Comparison of ENCODE assay signal across 1 cellular context in the genomic region with DNA sequence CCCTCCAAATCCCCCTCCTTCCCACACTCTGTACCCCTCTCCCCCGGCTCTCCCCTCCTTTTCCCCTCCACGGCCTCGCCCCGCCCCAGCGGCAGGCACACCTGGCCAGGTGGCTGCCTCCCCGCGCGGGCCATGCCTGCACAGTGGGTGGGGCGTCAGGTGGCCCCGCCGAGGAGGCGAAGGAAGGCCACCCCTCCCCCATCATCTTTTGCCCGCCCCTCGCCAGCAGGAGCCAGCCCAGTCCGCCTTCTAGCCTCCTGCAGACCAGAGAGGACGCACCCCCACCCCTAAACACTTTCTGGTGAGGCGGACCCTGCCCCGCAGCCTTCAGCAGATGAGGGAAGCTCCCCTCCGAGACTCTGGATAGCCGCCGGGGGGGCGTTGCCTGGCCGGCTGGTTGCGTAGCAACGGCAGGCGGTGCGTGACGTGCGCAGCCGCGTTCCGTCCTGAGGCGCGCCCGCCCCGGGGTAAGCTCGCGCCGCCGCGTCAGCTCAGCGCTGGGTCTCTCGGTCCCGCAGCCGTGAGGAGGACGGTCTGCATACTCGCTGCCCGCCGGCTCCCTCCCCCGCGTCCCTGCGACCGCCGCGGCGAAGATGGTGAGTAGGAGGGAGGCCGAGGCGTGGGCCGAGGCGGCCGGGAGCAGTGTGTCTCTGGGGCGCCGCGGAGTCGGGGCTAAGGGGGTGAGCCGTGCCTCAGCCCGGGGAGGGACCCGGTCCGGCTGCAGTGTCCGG.
A peak's percentile ranks its signal among the peaks of the same experiment; 100 is the strongest.
TF ChIP-seq lines count a peak whose summit lies in the region.

DSTN (plus strand) TSS at position 460 of the 731 bp plus-strand sequence; CDS start at position 594, 134 bp downstream.

TF ChIP-seq in HepG2, 621 proteins besides CTCF, POLR2A, EP300 and RAD21 (continued from another document and continues in another):
- no peak for TF ChIP-seq DPF2 (CRISPR knock-in tag; IDR thresholded peaks at IDR 0.05; ENCODE audit: borderline replicate concordance, low read depth)
- no peak for TF ChIP-seq CERS6 (CRISPR knock-in tag; IDR thresholded peaks at IDR 0.05)
- TF ChIP-seq, protein P1, sequence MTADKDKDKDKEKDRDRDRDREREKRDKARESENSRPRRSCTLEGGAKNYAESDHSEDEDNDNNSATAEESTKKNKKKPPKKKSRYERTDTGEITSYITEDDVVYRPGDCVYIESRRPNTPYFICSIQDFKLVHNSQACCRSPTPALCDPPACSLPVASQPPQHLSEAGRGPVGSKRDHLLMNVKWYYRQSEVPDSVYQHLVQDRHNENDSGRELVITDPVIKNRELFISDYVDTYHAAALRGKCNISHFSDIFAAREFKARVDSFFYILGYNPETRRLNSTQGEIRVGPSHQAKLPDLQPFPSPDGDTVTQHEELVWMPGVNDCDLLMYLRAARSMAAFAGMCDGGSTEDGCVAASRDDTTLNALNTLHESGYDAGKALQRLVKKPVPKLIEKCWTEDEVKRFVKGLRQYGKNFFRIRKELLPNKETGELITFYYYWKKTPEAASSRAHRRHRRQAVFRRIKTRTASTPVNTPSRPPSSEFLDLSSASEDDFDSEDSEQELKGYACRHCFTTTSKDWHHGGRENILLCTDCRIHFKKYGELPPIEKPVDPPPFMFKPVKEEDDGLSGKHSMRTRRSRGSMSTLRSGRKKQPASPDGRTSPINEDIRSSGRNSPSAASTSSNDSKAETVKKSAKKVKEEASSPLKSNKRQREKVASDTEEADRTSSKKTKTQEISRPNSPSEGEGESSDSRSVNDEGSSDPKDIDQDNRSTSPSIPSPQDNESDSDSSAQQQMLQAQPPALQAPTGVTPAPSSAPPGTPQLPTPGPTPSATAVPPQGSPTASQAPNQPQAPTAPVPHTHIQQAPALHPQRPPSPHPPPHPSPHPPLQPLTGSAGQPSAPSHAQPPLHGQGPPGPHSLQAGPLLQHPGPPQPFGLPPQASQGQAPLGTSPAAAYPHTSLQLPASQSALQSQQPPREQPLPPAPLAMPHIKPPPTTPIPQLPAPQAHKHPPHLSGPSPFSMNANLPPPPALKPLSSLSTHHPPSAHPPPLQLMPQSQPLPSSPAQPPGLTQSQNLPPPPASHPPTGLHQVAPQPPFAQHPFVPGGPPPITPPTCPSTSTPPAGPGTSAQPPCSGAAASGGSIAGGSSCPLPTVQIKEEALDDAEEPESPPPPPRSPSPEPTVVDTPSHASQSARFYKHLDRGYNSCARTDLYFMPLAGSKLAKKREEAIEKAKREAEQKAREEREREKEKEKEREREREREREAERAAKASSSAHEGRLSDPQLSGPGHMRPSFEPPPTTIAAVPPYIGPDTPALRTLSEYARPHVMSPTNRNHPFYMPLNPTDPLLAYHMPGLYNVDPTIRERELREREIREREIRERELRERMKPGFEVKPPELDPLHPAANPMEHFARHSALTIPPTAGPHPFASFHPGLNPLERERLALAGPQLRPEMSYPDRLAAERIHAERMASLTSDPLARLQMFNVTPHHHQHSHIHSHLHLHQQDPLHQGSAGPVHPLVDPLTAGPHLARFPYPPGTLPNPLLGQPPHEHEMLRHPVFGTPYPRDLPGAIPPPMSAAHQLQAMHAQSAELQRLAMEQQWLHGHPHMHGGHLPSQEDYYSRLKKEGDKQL (CRISPR knock-in tag; IDR thresholded peaks at IDR 0.05; ENCODE audit: low read depth), result no peak; the same call in 1 of the 2 replicates
- TF ChIP-seq TCF12 (IDR thresholded peaks at IDR 0.05), result no peak
- TF ChIP-seq TCF12 (CRISPR knock-in tag; IDR thresholded peaks at IDR 0.05), result no peak; the same call in 1 of the 2 replicates
- TF ChIP-seq TIGD3 (CRISPR knock-in tag; IDR thresholded peaks at IDR 0.05; ENCODE audit: borderline replicate concordance), result 0 out of 2 replicates have a peak, but pooled peaks have one; percentile 59
- no peak; the same call in 1 of the 2 replicates for TF ChIP-seq THAP11 (CRISPR knock-in tag; IDR thresholded peaks at IDR 0.05)
- TF ChIP-seq ZNF598 (CRISPR knock-in tag; IDR thresholded peaks at IDR 0.05; ENCODE audit: borderline replicate concordance), result peak; percentile 77; the same call in 1 of the 2 replicates
- peak; percentile 56 to 93; a peak in 2 of 4 replicates for TF ChIP-seq KLF16 (CRISPR knock-in tag; IDR thresholded peaks at IDR 0.05)
- peak; percentile 95; the same call in 1 of the 2 replicates for TF ChIP-seq ZNF225 (CRISPR knock-in tag; IDR thresholded peaks at IDR 0.05)
- peak; percentile 68 for TF ChIP-seq ZNF205 (CRISPR knock-in tag; IDR thresholded peaks at IDR 0.05)
- no peak for TF ChIP-seq ZBTB1 (CRISPR knock-in tag; IDR thresholded peaks at IDR 0.05; ENCODE audit: borderline replicate concordance)
- TF ChIP-seq TRIM22 (IDR thresholded peaks at IDR 0.05), result no peak
- TF ChIP-seq, protein P2, sequence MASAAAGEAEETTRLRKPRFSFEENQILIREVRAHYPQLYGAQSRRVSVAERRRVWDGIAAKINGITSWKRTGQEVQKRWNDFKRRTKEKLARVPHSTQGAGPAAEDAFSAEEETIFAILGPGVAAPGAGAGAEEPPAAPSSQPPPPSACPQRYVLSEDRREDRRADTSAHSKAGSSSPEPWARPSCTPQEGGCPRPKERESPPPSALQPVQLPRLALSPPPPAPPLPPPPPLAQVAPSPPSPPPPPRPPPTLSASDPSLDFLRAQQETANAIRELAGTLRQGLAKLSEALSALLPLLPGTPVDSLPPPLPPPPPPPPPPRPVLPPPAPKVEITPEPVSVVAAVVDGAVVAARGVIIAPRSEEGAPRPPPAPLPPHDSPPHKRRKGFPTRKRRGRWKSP (CRISPR knock-in tag; IDR thresholded peaks at IDR 0.05), result peak; percentile 92
- no peak for TF ChIP-seq ZNF530 (CRISPR knock-in tag; IDR thresholded peaks at IDR 0.05; ENCODE audit: low read depth)
- no peak for TF ChIP-seq SOX5 (CRISPR knock-in tag; IDR thresholded peaks at IDR 0.05; ENCODE audit: borderline replicate concordance)
- TF ChIP-seq EZH2 (conservative IDR thresholded peaks at IDR 0.05; ENCODE audit: low read depth, low read length), result no peak
- no peak for TF ChIP-seq PCBP2 (optimal IDR thresholded peaks at IDR 0.05; ENCODE audit: low read depth, low read length, poor library complexity, severe bottlenecking)
- TF ChIP-seq, protein P3, sequence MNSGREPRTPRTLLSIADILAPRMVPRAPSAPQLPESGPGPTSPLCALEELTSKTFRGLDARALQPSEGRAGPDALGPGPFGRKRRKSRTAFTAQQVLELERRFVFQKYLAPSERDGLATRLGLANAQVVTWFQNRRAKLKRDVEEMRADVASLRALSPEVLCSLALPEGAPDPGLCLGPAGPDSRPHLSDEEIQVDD (CRISPR knock-in tag; IDR thresholded peaks at IDR 0.05; ENCODE audit: borderline replicate concordance), result 0 out of 2 replicates have a peak, but pooled peaks have one; percentile 53
- TF ChIP-seq TCF7L2 (IDR thresholded peaks at IDR 0.05; ENCODE audit: low read depth, low read length), result no peak
- TF ChIP-seq GZF1 (CRISPR knock-in tag; IDR thresholded peaks at IDR 0.05), result no peak
- peak; percentile 58 for TF ChIP-seq ZNF747 (CRISPR knock-in tag; IDR thresholded peaks at IDR 0.05; ENCODE audit: borderline replicate concordance)
- no peak; the same call in 1 of the 2 replicates for TF ChIP-seq KDM5A (IDR thresholded peaks at IDR 0.05; ENCODE audit: borderline replicate concordance, low read length)
- no peak for TF ChIP-seq RARG (CRISPR knock-in tag; IDR thresholded peaks at IDR 0.05; ENCODE audit: low read depth)
- peak; percentile 55 for TF ChIP-seq YY1 (IDR thresholded peaks at IDR 0.05; ENCODE audit: insufficient read depth, insufficient replicate concordance, low read depth, low read length)
- no peak for TF ChIP-seq CREB3 (CRISPR knock-in tag; IDR thresholded peaks at IDR 0.05)
- TF ChIP-seq MAFG (CRISPR knock-in tag; IDR thresholded peaks at IDR 0.05), result peak; percentile 6; the same call in 1 of the 2 replicates
- peak; percentile 54; the same call in 1 of the 2 replicates for TF ChIP-seq ZNF224 (CRISPR knock-in tag; IDR thresholded peaks at IDR 0.05)
- no peak for TF ChIP-seq SOX13 (IDR thresholded peaks at IDR 0.05)
- TF ChIP-seq SOX13 (CRISPR knock-in tag; conservative IDR thresholded peaks at IDR 0.05 in 1 of 2, IDR thresholded peaks at IDR 0.05 in 1 of 2), result peak in 1 of 2 experiments; percentile 26; a peak in 1 of 4 replicates
- no peak; the same call in none of the 2 replicates for TF ChIP-seq ZNF318 (CRISPR knock-in tag; IDR thresholded peaks at IDR 0.05)
- 0 out of 2 replicates have a peak, but pooled peaks have one; percentile 42 for TF ChIP-seq NFKBIZ (CRISPR knock-in tag; IDR thresholded peaks at IDR 0.05)
- peak; percentile 47 for TF ChIP-seq NRL (CRISPR knock-in tag; IDR thresholded peaks at IDR 0.05; ENCODE audit: borderline replicate concordance)
- peak; percentile 87 for TF ChIP-seq ZFY (CRISPR knock-in tag; IDR thresholded peaks at IDR 0.05)
- peak; percentile 46; the same call in 1 of the 2 replicates for TF ChIP-seq MEIS1 (CRISPR knock-in tag; IDR thresholded peaks at IDR 0.05; ENCODE audit: borderline replicate concordance)
- TF ChIP-seq ZNF713 (CRISPR knock-in tag; IDR thresholded peaks at IDR 0.05), result no peak
